ENCODE assay signal across 1 cellular context in genomic region chr4:55297346-55297745, GRCh38.
TF ChIP-seq lines count a peak whose summit lies in the region.

No MANE protein-coding gene starts in this region.

TF ChIP-seq in HCT116, 20 proteins besides CTCF, POLR2A, EP300 and RAD21 (continued from another document):
- TF ChIP-seq ZFX (IDR thresholded peaks at IDR 0.05) (no peak), SRF (IDR thresholded peaks at IDR 0.05; ENCODE audit: low read depth) (no peak)
